ENCODE assay signal across 24 cellular contexts in the genomic region with DNA sequence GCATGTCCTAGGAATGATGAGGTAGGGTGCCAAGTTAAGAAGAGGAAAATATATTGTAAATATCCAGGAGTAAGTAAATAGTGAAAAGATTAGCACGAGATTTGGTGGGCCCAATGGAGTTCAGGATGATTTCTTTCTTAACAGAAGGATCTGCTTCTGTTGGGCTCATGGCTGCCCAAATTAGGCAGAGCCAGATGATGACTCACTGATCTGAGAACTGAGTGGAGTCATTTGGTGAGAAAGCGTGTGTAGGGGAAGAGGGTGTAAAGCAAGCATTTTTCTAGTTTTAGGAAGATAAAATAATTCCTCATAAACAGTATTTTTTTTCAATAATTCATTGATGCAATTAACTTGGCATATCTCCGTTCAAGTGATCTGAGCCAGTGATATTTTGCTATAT. TPM values are rescaled to one million over a fixed set of nuclear protein-coding genes. Genes with fewer than 3 reads are reported as not detected.
DNase-seq lines count a peak whose midpoint lies in the region; ATAC-seq, FAIRE-seq and TF ChIP-seq lines count a peak whose summit lies in the region.
"Had no signal": no experiment of that assay in that cellular context is flagged by ENCODE, and none has a peak within 500 bp of the region (broad histone marks: within the 10 kb centered on the region; RNA-seq: fewer than 3 reads in every experiment).

No MANE protein-coding gene starts in this region.

- H3K4me1 ChIP-seq in A549, result no peaks in the 10 kb centered on the region
- H3K4me1 ChIP-seq: BE2C, HAP-1 had no signal

- H3K4me3 ChIP-seq in A549, result no peak overlapping the region
- H3K4me3 ChIP-seq: BLaER1 treated with 17β-estradiol and CSF1 and Interleukin-3, amounts not matched to agents 10 nM and 100 nM; GM12878; HAP-1 had no signal

- ATAC-seq in A549 (no peak), GM18868 (IDR thresholded peaks at IDR 0.05; ENCODE audit: unreplicated experiment) (peak; percentile 62), HG03432 (IDR thresholded peaks at IDR 0.05; ENCODE audit: unreplicated experiment) (no peak)
- ATAC-seq: GM12878 had no signal

- TF ChIP-seq RAD21 in A549 (conservative IDR thresholded peaks at IDR 0.05 in 1 of 2, IDR thresholded peaks at IDR 0.05 in 1 of 2), result no peak

- no peak overlapping the region for H3K27ac ChIP-seq in A549
- H3K27ac ChIP-seq: BLaER1 treated with 17β-estradiol and CSF1 and Interleukin-3, amounts not matched to agents 10 nM and 100 nM had no signal

- TF ChIP-seq CTCF in A549 (IDR thresholded peaks at IDR 0.05), result no peak

- POLR2A ChIA-PET in A549 (lab: Yijun Ruan, JAX), result no interaction called here

- TF ChIP-seq POLR2A in A549 (IDR thresholded peaks at IDR 0.05; ENCODE audit: low read length), result no peak

- no peak for DNase-seq in A549 (ENCODE audit: low read depth in 1 of 2, low spot score in 1 of 2)
- DNase-seq in RKO (ENCODE audit: low spot score), result peak; percentile 28
- peak; percentile 7 for DNase-seq in superior temporal gyrus (ENCODE audit: extremely low spot score)
- no peak for DNase-seq in NCI-H774 (lab: John Stamatoyannopoulos, UW)
- no peak for DNase-seq in HT-29 (ENCODE audit: low spot score)
- DNase-seq: 8988T; BE2C; CD4-positive, alpha-beta T cell; CD8-positive, alpha-beta memory T cell; DMS 273 treated with DMSO at 0.1 percent for 48 hours; DMS79; EL; GDM1; GOT3; HFFc6 had no signal

- peak; percentile 23 for FAIRE-seq in A549 (lab: Jason Lieb, UNC)
- FAIRE-seq: D721Med, GM12878, H54 had no signal

- no peak overlapping the region for H3K4me2 ChIP-seq in A549
- H3K4me2 ChIP-seq: BLaER1 treated with 17β-estradiol and CSF1 and Interleukin-3, amounts not matched to agents 10 nM and 100 nM had no signal

- H3K9me3 ChIP-seq in A549, result no peaks in the 10 kb centered on the region
- H3K9me3 ChIP-seq: BE2C, HAP-1 had no signal

- CTCF ChIA-PET in A549 (lab: Yijun Ruan, JAX), result no interaction called here

- 0% methylated on average over 3 of the region's 3 CpGs for WGBS in A549 (ENCODE audit: missing lambda C conversion rate)

- TF ChIP-seq EP300 in A549 (IDR thresholded peaks at IDR 0.05), result no peak

TF ChIP-seq in A549, 52 proteins besides CTCF, POLR2A, EP300 and RAD21:
- TF ChIP-seq CHD2 (IDR thresholded peaks at IDR 0.05; ENCODE audit: low read length, partially characterized antibody) (no peak), ZNF302 (CRISPR knock-in tag; IDR thresholded peaks at IDR 0.05) (no peak), KDM1A (IDR thresholded peaks at IDR 0.05; ENCODE audit: low read depth) (no peak), NFE2L2 (conservative IDR thresholded peaks at IDR 0.05; ENCODE audit: low read length) (no peak), CHD4 (IDR thresholded peaks at IDR 0.05; ENCODE audit: borderline replicate concordance) (no peak), POLR2AphosphoS2 (conservative IDR thresholded peaks at IDR 0.05; ENCODE audit: low read length) (no peak), NR3C1 (IDR thresholded peaks at IDR 0.05) (no peak), HOXB5 (CRISPR knock-in tag; IDR thresholded peaks at IDR 0.05) (no peak), RARB (CRISPR knock-in tag; IDR thresholded peaks at IDR 0.05) (no peak), EHF (CRISPR knock-in tag; IDR thresholded peaks at IDR 0.05) (no peak), MAZ (IDR thresholded peaks at IDR 0.05; ENCODE audit: borderline replicate concordance, low read depth, low read length) (no peak), E2F6 (IDR thresholded peaks at IDR 0.05; ENCODE audit: borderline replicate concordance, low read depth) (no peak)
- TF ChIP-seq, protein P1, sequence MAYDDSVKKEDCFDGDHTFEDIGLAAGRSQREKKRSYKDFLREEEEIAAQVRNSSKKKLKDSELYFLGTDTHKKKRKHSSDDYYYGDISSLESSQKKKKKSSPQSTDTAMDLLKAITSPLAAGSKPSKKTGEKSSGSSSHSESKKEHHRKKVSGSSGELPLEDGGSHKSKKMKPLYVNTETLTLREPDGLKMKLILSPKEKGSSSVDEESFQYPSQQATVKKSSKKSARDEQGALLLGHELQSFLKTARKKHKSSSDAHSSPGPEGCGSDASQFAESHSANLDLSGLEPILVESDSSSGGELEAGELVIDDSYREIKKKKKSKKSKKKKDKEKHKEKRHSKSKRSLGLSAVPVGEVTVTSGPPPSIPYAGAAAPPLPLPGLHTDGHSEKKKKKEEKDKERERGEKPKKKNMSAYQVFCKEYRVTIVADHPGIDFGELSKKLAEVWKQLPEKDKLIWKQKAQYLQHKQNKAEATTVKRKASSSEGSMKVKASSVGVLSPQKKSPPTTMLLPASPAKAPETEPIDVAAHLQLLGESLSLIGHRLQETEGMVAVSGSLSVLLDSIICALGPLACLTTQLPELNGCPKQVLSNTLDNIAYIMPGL (CRISPR knock-in tag; IDR thresholded peaks at IDR 0.05; ENCODE audit: borderline replicate concordance), result no peak

RNA-seq across cellular contexts. Expression of gene TBX22, which starts 1.6 kb away (rescaled TPM):
- polyA plus RNA-seq in A549 (2011; rRNA removed) (not detected in 2 replicates), A549 (2017; fragmentation: RNase III; extraction: RNeasy Plus Mini Kit Qiagen cat#74134 plus additional on column Dnase treatment) (not detected in 3 replicates)
- not detected in 2 replicates for polyA plus RNA-seq in A549 (2012; cell fraction: cytosol; rRNA removed)
- not detected in 2 replicates for polyA plus RNA-seq in A549 (2012; cell fraction: nucleus; rRNA removed)
- polyA minus RNA-seq in A549 (2011; rRNA and poly(A)+ RNA removed), result not detected in 2 replicates
- not detected in 2 replicates for total RNA-seq in HT-29 (2014; rRNA removed; shearing (Covaris generic))
- total RNA-seq: A673; CD4-positive, alpha-beta T cell; CD8-positive, alpha-beta memory T cell; GM12878; HFFc6 had no signal
- polyA plus RNA-seq: CD14-positive monocyte; CD8-positive, alpha-beta memory T cell had no signal

Comparison
In these comparisons a context has a peak if more than half of its experiments do, and no peak if none do; other contexts are left out.
1. DNase-seq: peak in RKO (single experiment) and superior temporal gyrus (single experiment); none in A549 (0 of 2), NCI-H774 (single experiment) and HT-29 (single experiment).